3 cellular contexts compared by ENCODE assay signal in the genomic region with DNA sequence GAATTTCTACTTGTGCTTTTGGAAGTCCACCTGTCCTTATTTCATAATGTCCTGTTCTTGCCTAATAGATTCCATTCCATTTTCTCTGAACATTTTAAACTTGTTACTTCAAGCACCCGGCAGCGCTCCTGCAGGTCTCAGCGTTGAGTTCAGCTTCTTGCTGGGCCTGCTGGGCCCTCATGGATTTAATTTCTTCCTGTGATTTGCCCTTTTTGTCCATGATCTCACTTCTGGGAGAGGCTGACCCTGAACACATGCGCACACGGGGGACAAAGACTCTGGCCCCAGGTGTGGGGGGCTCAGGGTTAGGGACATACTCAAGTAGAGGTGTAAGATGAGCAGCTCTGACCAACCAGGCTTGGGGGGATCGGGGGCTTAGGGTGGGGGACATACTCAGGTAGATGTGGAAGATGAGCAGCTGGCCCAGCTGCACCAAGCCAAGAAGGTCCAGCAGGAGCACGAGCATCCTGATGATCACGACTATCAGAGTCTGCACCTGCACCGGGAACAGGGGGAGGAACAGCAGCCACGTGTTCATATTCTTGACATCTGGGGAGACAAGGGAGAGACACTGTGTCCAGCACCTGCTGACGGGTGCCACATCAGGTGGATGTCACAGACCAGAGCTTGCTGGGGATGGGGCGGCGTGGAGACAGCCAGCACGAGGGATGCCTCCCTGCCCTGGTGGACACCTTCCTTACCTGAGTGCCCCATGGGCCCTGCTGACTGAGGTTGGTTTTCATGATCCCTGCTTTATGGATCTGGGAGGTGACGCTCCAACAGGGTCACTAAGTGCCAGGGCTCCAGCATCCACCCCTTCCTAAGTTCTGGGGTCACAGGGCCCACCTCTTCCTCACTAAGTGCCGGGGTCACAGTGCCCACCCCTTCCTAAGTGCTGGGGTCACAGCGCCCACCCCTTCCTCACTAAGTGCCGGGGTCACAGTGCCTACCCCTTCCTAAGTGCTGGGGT. TPM values are rescaled to one million over a fixed set of nuclear protein-coding genes. Genes with fewer than 3 reads are reported as not detected.
"Had no signal": no experiment of that assay in that cellular context is flagged by ENCODE, and none has a peak within 500 bp of the region (broad histone marks: within the 10 kb centered on the region; RNA-seq: fewer than 3 reads in every experiment).

No MANE protein-coding gene starts in this region.

RNA-seq across cellular contexts. Expression of a gene that starts 36.2 kb away (rescaled TPM):
- total RNA-seq: activated CD4-positive, alpha-beta memory T cell treated with anti-CD3 and anti-CD28 coated beads, Interleukin-2, amount 10 ng/mL, durations not matched to agents 7 days and 5 days; M059J; SJSA1 had no signal

RNA-seq across cellular contexts. Expression of a gene that starts 55.1 kb away (rescaled TPM):
- total RNA-seq: SJSA1 had no signal
